In genomic region chr17:27342059-27342458, GRCh38 we compare ENCODE assay signal across 1 cellular context.
TF ChIP-seq lines count a peak whose summit lies in the region.

No MANE protein-coding gene starts in this region.

TF ChIP-seq in GM12878, 131 proteins besides CTCF, POLR2A, EP300 and RAD21:
- TF ChIP-seq ZNF592 (IDR thresholded peaks at IDR 0.05): no peak
- TF ChIP-seq SPI1 (IDR thresholded peaks at IDR 0.05; ENCODE audit: borderline replicate concordance, insufficient read depth, low read depth, low read length): peak; percentile 26; the same call in 1 of the 2 replicates
- no peak for TF ChIP-seq SMAD5 (IDR thresholded peaks at IDR 0.05; ENCODE audit: low read depth)
- TF ChIP-seq HDAC6 (IDR thresholded peaks at IDR 0.05; ENCODE audit: unreplicated experiment): no peak
- TF ChIP-seq CBX5 (IDR thresholded peaks at IDR 0.05; ENCODE audit: low read depth): no peak
